Comparison of ENCODE assay signal across 8 cellular contexts in the genomic region with DNA sequence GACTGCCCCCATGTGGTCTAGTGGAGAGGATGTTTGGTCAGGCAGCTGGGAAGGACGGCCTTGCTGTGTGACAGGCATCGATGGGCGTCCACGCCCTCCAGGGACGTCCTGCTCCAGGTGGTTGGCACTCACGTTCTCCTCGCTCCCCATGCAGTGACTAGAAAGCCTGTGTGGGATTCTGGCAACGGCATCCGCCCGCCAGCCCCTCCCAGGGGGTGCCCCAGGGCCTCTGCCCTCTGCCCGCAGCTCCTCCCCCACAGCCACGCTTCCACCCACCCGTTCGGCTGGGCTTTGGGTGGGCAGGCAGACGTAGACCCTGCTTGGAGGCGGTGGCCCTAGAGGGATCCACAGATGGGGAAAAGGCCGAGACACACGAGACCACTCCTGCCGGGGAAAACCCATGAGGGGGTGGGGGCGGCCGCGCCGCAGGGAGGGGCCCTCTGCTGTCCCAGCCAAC. TPM values are rescaled to one million over a fixed set of nuclear protein-coding genes. Genes with fewer than 3 reads are reported as not detected.
A peak's percentile ranks its signal among the peaks of the same experiment; 100 is the strongest.
DNase-seq lines count a peak whose midpoint lies in the region; ATAC-seq, FAIRE-seq and TF ChIP-seq lines count a peak whose summit lies in the region.

No MANE protein-coding gene starts in this region.

- H2BK120ac ChIP-seq in H1 (replicated peaks; ENCODE audit: low read depth, low read length): no peak overlapping the region

- WGBS in H1 (ENCODE audit: extremely low coverage in 1 of 2, insufficient coverage in 1 of 2, insufficient read length in 1 of 2, insufficient replicate concordance in 2 of 2, low coverage in 1 of 2, low lambda C conversion rate in 2 of 2, missing lambda C conversion rate in 1 of 2), 2 experiments: 29% methylated on average over 23 of the region's 23 CpGs; no CpG with 5 or more reads in 1 of the 2 experiments

- H3K27me3 ChIP-seq in H1 (replicated peaks in 1 of 4; ENCODE audit: control insufficient read depth in 3 of 4, extremely low read depth in 1 of 4, insufficient read depth in 3 of 4, low read length in 3 of 4): peaks cover 0 to 4% (median 0%) of the 10 kb centered on the region in 4 experiments; a peak in 2 of 7 replicates

- no peak overlapping the region for H4K91ac ChIP-seq in H1 (replicated peaks; ENCODE audit: insufficient read length, low read length)

- no peak for TF ChIP-seq EP300 in H1 (IDR thresholded peaks at IDR 0.05; ENCODE audit: borderline replicate concordance in 1 of 2, low read depth in 2 of 2, low read length in 2 of 2)

- TF ChIP-seq CTCF in H1 (IDR thresholded peaks at IDR 0.05; ENCODE audit: control extremely low read depth in 1 of 3, insufficient read depth in 1 of 3, low read depth in 1 of 3, low read length in 3 of 3) (peak; percentile 62 to 79 (median 77)), neural crest cell (conservative IDR thresholded peaks at IDR 0.05) (no peak)

- H3K14ac ChIP-seq in H1 (ENCODE audit: insufficient read length): no peak overlapping the region

- H3K27me3 Mint-ChIP-seq in neural crest cell (ENCODE audit: low read depth): peaks cover 20% of the 10 kb centered on the region

- no peak overlapping the region for H3K56ac ChIP-seq in H1 (replicated peaks; ENCODE audit: insufficient read length, low read depth, low read length)

- no peak overlapping the region for H2AK5ac ChIP-seq in H1 (ENCODE audit: low read depth, low read length)

- H3K36me3 ChIP-seq in H1 (ENCODE audit: control insufficient read depth in 2 of 4, insufficient read depth in 4 of 4, low read length in 3 of 4): peaks cover 4 to 20% (median 11%) of the 10 kb centered on the region in 4 experiments; a peak in 4 of 8 replicates

- H3K79me2 ChIP-seq in H1 (ENCODE audit: control insufficient read depth in 1 of 2, insufficient read depth in 2 of 2, low read length in 2 of 2): no peaks in the 10 kb centered on the region

- peak overlapping the region; percentile 41 for H3K4me3 Mint-ChIP-seq in neural crest cell

- no peak overlapping the region for H4K5ac ChIP-seq in H1 (ENCODE audit: insufficient read length, low read depth, low read length)

- peak overlapping the region; percentile 60 to 94 for H3K4me2 ChIP-seq in H1 (ENCODE audit: insufficient read depth in 1 of 2, low read depth in 2 of 2, low read length in 2 of 2)

- no peaks in the 10 kb centered on the region for H3K36me3 Mint-ChIP-seq in neural crest cell (ENCODE audit: low read depth)

- H3K9me3 Mint-ChIP-seq in neural crest cell: no peaks in the 10 kb centered on the region

- DNase-seq in AG20443 (ENCODE audit: low spot score) (peak; percentile 52), H1 (ENCODE audit: low read depth in 1 of 2, low spot score in 2 of 2) (peak in 1 of 2 experiments; percentile 73), neural crest cell (ENCODE audit: low read depth, low spot score) (no peak), NCI-H1048 (lab: John Stamatoyannopoulos, UW) (no peak), NOMO-1 treated with DMSO at 0.1 percent for 48 hours (lab: John Stamatoyannopoulos, UW; ENCODE audit: unreplicated experiment) (no peak)
- peak; percentile 44 to 60 for DNase-seq in activated CD4-positive, alpha-beta T cell treated with anti-CD3 and anti-CD28 coated beads for 4 hours

- ATAC-seq in GM18873 (IDR thresholded peaks at IDR 0.05; ENCODE audit: low FRiP score, unreplicated experiment) (peak; percentile 25), HG03280 (IDR thresholded peaks at IDR 0.05; ENCODE audit: unreplicated experiment) (peak; percentile 34)

- H3K9ac ChIP-seq in H1 (replicated peaks in 1 of 4; ENCODE audit: extremely low read depth in 1 of 4, low read depth in 3 of 4, low read length in 3 of 4): no peak overlapping the region

- H3K79me1 ChIP-seq in H1 (ENCODE audit: low read depth, low read length): no peaks in the 10 kb centered on the region

- no peak overlapping the region for H2BK5ac ChIP-seq in H1 (ENCODE audit: low read depth, low read length)

- no peak overlapping the region for H2AFZ ChIP-seq in H1 (ENCODE audit: low read length)

- no peak for TF ChIP-seq POLR2A in H1 (IDR thresholded peaks at IDR 0.05; ENCODE audit: control extremely low read depth in 1 of 2, low read depth in 2 of 2, low read length in 2 of 2)

- peaks cover 1 to 32% (median 16%) of the 10 kb centered on the region in 4 experiments for H3K4me1 ChIP-seq in H1 (replicated peaks in 1 of 4; ENCODE audit: control insufficient read depth in 3 of 4, insufficient read depth in 4 of 4, low read length in 3 of 4)

- no peak for FAIRE-seq in H1 (lab: Jason Lieb, UNC)

- no peak overlapping the region for H3K23ac ChIP-seq in H1 (ENCODE audit: insufficient read length)

- H3K27ac ChIP-seq in H1 (ENCODE audit: low read depth, low read length): no peak overlapping the region

- H3K4ac ChIP-seq in H1 (replicated peaks; ENCODE audit: insufficient read length, low read depth, low read length): no peak overlapping the region

- 0 out of 2 replicates have a peak overlapping the region, but pooled peaks have one; percentile 8 for H2BK15ac ChIP-seq in H1 (ENCODE audit: low read length)

- H3K23me2 ChIP-seq in H1 (ENCODE audit: low read depth, low read length): peaks cover 8% of the 10 kb centered on the region

- POLR2A ChIA-PET in H1 (lab: Charles Lee; ENCODE audit: partially characterized antibody): interaction anchor here (0.7 to 1.8 kb wide), 6 partner anchors 10 to 29 kb away, joined by 3 to 6 read pairs (median 3); partner anchors contain the start of gene MVD

- no peak overlapping the region for H2BK12ac ChIP-seq in H1 (ENCODE audit: low read depth, low read length)

- peak overlapping the region; percentile 41 for H4K8ac ChIP-seq in H1 (ENCODE audit: extremely low read depth, insufficient read depth, low read length)

- peaks cover 4% of the 10 kb centered on the region for H3K4me1 Mint-ChIP-seq in neural crest cell

- H3K4me3 ChIP-seq in H1 (ENCODE audit: extremely low read depth in 1 of 4, insufficient read depth in 2 of 4, low read depth in 3 of 4, low read length in 4 of 4): peak overlapping the region; percentile 39 to 72 (median 48); a peak in 6 of 8 replicates

- H3K27ac Mint-ChIP-seq in neural crest cell (ENCODE audit: unreplicated experiment): no peak overlapping the region

- peak overlapping the region; percentile 13; the same call in 1 of the 2 replicates for H3K18ac ChIP-seq in H1 (ENCODE audit: extremely low read depth, low read length)

- no peak overlapping the region for H2BK20ac ChIP-seq in H1 (ENCODE audit: low read length)

- H4K20me1 ChIP-seq in H1 (replicated peaks in 1 of 2; ENCODE audit: control insufficient read depth in 1 of 2, insufficient read depth in 2 of 2, low read length in 2 of 2): peaks cover 0 to 4% of the 10 kb centered on the region in 2 experiments

- no peaks in the 10 kb centered on the region for H3K9me3 ChIP-seq in H1 (ENCODE audit: insufficient read depth in 2 of 2, low read depth in 1 of 2, low read length in 1 of 2)

- TF ChIP-seq RAD21 in H1 (IDR thresholded peaks at IDR 0.05 in 1 of 2, conservative IDR thresholded peaks at IDR 0.05 in 1 of 2; ENCODE audit: low read depth in 2 of 2, low read length in 2 of 2): peak; percentile 49 to 59; a peak in 3 of 4 replicates

- CTCF ChIA-PET in H1 (lab: Charles Lee; ENCODE audit: partially characterized antibody): interaction anchor here (0.7 to 11.2 kb wide), 21 partner anchors 9 to 159 kb away, joined by 3 to 89 read pairs (median 5); no protein-coding TSS in a partner anchor

RNA-seq across cellular contexts. Expression of gene IL17C, which starts 4.7 kb away (rescaled TPM):
- 1.1 and 1.4 TPM in 2 replicates for total RNA-seq in H1 (2021; fragmentation: NEBNext Ultra II Directional; extraction: Animal tissue kit (Norgen Biotek cat#: 25700))
- 1.9 and 3.0 TPM in 2 replicates for polyA plus RNA-seq in H1 (2011; rRNA removed)
- 1.4 TPM for polyA plus RNA-seq in H1 (2011; cell fraction: cytosol; rRNA removed)
- polyA plus RNA-seq in H1 (2011; cell fraction: nucleus; rRNA removed): 4.2 TPM
- polyA plus RNA-seq in H1 (2012, experiment 1 of 2): 2.1 to 3.1 TPM (median 2.5 TPM) in 4 replicates
- 2.6 TPM for polyA plus RNA-seq in H1 (2012, experiment 2 of 2)
- polyA plus RNA-seq in H1 (2013, experiment 1 of 2): 3.1 TPM
- 3.4 TPM for polyA plus RNA-seq in H1 (2013, experiment 2 of 2)
- 0.34 and 0.41 TPM in 2 replicates for polyA minus RNA-seq in H1 (2011; rRNA and poly(A)+ RNA removed)
- 1.5 TPM for polyA minus RNA-seq in H1 (2011; cell fraction: cytosol; rRNA and poly(A)+ RNA removed)
- polyA minus RNA-seq in H1 (2011; cell fraction: nucleus; rRNA and poly(A)+ RNA removed): 2.6 TPM
- 0.23 TPM in 1 of 2 replicates, not detected in the other for total RNA-seq in neural crest cell

RNA-seq across cellular contexts. Expression of gene CYBA, which starts 17.1 kb away (rescaled TPM):
- 136 and 161 TPM in 2 replicates for total RNA-seq in H1 (2021; fragmentation: NEBNext Ultra II Directional; extraction: Animal tissue kit (Norgen Biotek cat#: 25700))
- 254 and 340 TPM in 2 replicates for polyA plus RNA-seq in H1 (2011; rRNA removed)
- 233 TPM for polyA plus RNA-seq in H1 (2011; cell fraction: cytosol; rRNA removed)
- 322 TPM for polyA plus RNA-seq in H1 (2011; cell fraction: nucleus; rRNA removed)
- polyA plus RNA-seq in H1 (2012, experiment 1 of 2): 69.1 to 193 TPM (median 184 TPM) in 4 replicates
- 245 TPM for polyA plus RNA-seq in H1 (2012, experiment 2 of 2)
- polyA plus RNA-seq in H1 (2013, experiment 1 of 2): 267 TPM
- polyA plus RNA-seq in H1 (2013, experiment 2 of 2): 285 TPM
- 41.6 and 53.9 TPM in 2 replicates for polyA minus RNA-seq in H1 (2011; rRNA and poly(A)+ RNA removed)
- 80.0 TPM for polyA minus RNA-seq in H1 (2011; cell fraction: cytosol; rRNA and poly(A)+ RNA removed)
- polyA minus RNA-seq in H1 (2011; cell fraction: nucleus; rRNA and poly(A)+ RNA removed): 68.6 TPM
- total RNA-seq in neural crest cell: 22.0 and 22.3 TPM in 2 replicates

RNA-seq across cellular contexts. Expression of gene MVD, which starts 29.2 kb away (rescaled TPM):
- 77.3 and 80.6 TPM in 2 replicates for total RNA-seq in H1 (2021; fragmentation: NEBNext Ultra II Directional; extraction: Animal tissue kit (Norgen Biotek cat#: 25700))
- 47.2 and 72.1 TPM in 2 replicates for polyA plus RNA-seq in H1 (2011; rRNA removed)
- 74.6 TPM for polyA plus RNA-seq in H1 (2011; cell fraction: cytosol; rRNA removed)
- polyA plus RNA-seq in H1 (2011; cell fraction: nucleus; rRNA removed): 130 TPM
- polyA plus RNA-seq in H1 (2012, experiment 1 of 2): 52.7 to 95.2 TPM (median 88.5 TPM) in 4 replicates
- polyA plus RNA-seq in H1 (2012, experiment 2 of 2): 64.7 TPM
- polyA plus RNA-seq in H1 (2013, experiment 1 of 2): 71.4 TPM
- 71.3 TPM for polyA plus RNA-seq in H1 (2013, experiment 2 of 2)
- 15.9 and 21.7 TPM in 2 replicates for polyA minus RNA-seq in H1 (2011; rRNA and poly(A)+ RNA removed)
- polyA minus RNA-seq in H1 (2011; cell fraction: cytosol; rRNA and poly(A)+ RNA removed): 39.8 TPM
- polyA minus RNA-seq in H1 (2011; cell fraction: nucleus; rRNA and poly(A)+ RNA removed): 41.1 TPM
- total RNA-seq in neural crest cell: 171 and 196 TPM in 2 replicates

RNA-seq across cellular contexts. Expression of gene SNAI3, which starts 52.6 kb away (rescaled TPM):
- total RNA-seq in H1 (2021; fragmentation: NEBNext Ultra II Directional; extraction: Animal tissue kit (Norgen Biotek cat#: 25700)): 8.5 and 8.7 TPM in 2 replicates
- polyA plus RNA-seq in H1 (2011; rRNA removed): 13.3 and 15.8 TPM in 2 replicates
- 9.4 TPM for polyA plus RNA-seq in H1 (2011; cell fraction: cytosol; rRNA removed)
- 11.3 TPM for polyA plus RNA-seq in H1 (2011; cell fraction: nucleus; rRNA removed)
- 5.5 to 8.7 TPM (median 8.3 TPM) in 4 replicates for polyA plus RNA-seq in H1 (2012, experiment 1 of 2)
- polyA plus RNA-seq in H1 (2012, experiment 2 of 2): 9.6 TPM
- polyA plus RNA-seq in H1 (2013, experiment 1 of 2): 9.0 TPM
- polyA plus RNA-seq in H1 (2013, experiment 2 of 2): 9.0 TPM
- 4.3 and 5.2 TPM in 2 replicates for polyA minus RNA-seq in H1 (2011; rRNA and poly(A)+ RNA removed)
- 7.3 TPM for polyA minus RNA-seq in H1 (2011; cell fraction: cytosol; rRNA and poly(A)+ RNA removed)
- polyA minus RNA-seq in H1 (2011; cell fraction: nucleus; rRNA and poly(A)+ RNA removed): 4.7 TPM
- not detected in 2 replicates for total RNA-seq in neural crest cell

Comparison
In these comparisons a context has a peak if more than half of its experiments do, and no peak if none do; other contexts are left out.
1. DNase-seq: peak in AG20443 (single experiment) and activated CD4-positive, alpha-beta T cell treated with anti-CD3 and anti-CD28 coated beads for 4 hours (2 of 2); none in neural crest cell (single experiment), NCI-H1048 (single experiment) and NOMO-1 treated with DMSO at 0.1 percent for 48 hours (single experiment).